Comparison of ENCODE assay signal across 8 cellular contexts in the genomic region with DNA sequence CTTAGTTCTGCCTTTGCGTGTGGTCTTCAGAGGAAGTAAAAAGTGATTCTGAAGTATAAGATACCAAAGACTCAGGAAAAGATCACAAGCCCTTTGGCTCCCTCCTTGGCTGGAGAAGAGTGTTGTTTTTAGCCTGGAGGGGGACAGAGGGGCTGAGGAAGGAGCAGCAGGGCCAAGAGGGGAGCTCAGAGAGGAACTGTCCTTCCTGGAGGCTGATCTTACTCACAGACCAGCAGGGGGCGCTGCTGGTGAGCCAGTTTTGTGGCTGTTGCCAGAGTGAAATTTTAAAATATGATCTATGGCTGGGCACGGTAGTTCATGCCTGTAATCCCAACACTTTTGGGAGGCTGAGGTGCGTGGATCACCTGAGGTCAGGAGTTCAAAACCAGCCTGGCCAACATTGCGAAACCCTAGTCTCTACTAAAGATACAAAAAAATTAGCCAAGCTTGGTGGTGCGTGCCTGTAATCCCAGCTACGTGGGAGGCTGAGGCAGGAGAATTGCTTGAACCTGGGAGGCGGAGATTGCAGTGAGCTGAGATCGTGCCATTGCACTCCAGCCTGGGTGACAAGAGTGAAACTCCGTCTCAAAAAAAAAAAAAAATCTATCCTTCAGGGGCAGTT.
DNase-seq lines count a peak whose midpoint lies in the region; TF ChIP-seq lines count a peak whose summit lies in the region.
"Not testable (repeated sequence)": the region's sequence is repeated elsewhere in the genome, so short reads cannot be mapped to it uniquely, and the experiment has no call there.

No MANE protein-coding gene starts in this region.

- H2AFZ ChIP-seq in neural cell (ENCODE audit: low read depth, low read length) = not testable (repeated sequence)

- not testable (repeated sequence) for H3K79me2 ChIP-seq in neural cell (replicated peaks; ENCODE audit: insufficient read depth, low read length)

- not testable (repeated sequence) for H3K4me2 ChIP-seq in neural cell (ENCODE audit: low read length)

- not testable (repeated sequence) for H3K9me2 ChIP-seq in neural cell (ENCODE audit: insufficient read depth, low read length)

- H3K27ac ChIP-seq in neural cell (ENCODE audit: low read length) = not testable (repeated sequence)

- H3K9me3 ChIP-seq in adipocyte (ENCODE audit: control insufficient read depth, low read length); neural cell (ENCODE audit: low read length): not testable (repeated sequence)

- not testable (repeated sequence) for H3K36me3 ChIP-seq in adipocyte (ENCODE audit: control insufficient read depth, insufficient read depth, low read length, severe bottlenecking); neural cell (ENCODE audit: insufficient read depth, low read length)

- TF ChIP-seq CTCF in HFF-Myc (IDR thresholded peaks at IDR 0.05; ENCODE audit: low read depth, low read length, missing control alignments) (peak; percentile 83), neural cell (IDR thresholded peaks at IDR 0.05; ENCODE audit: poor library complexity, severe bottlenecking) (peak; percentile 65)

- H3K4me1 ChIP-seq in adipocyte (ENCODE audit: control insufficient read depth, insufficient read depth, low read length) = not testable (repeated sequence)

- not testable (repeated sequence) for H3K9ac ChIP-seq in adipocyte (ENCODE audit: low read length); neural cell (ENCODE audit: low read length)

- TF ChIP-seq RAD21 in neural cell (conservative IDR thresholded peaks at IDR 0.05) = peak; percentile 53

- H3F3A ChIP-seq in neural cell (ENCODE audit: insufficient read depth, low read length, poor library complexity, severe bottlenecking) = not testable (repeated sequence)

- not testable (repeated sequence) for H3K27me3 ChIP-seq in adipocyte (replicated peaks; ENCODE audit: control insufficient read depth, insufficient read depth, low read length); neural cell (ENCODE audit: insufficient read depth, low read depth, low read length)

- H4K20me1 ChIP-seq in neural cell (ENCODE audit: insufficient read depth) = not testable (repeated sequence)

- TF ChIP-seq EP300 in neural cell (conservative IDR thresholded peaks at IDR 0.05; ENCODE audit: poor library complexity, severe bottlenecking) = not testable (repeated sequence)

- not testable (repeated sequence) for H3K4me3 ChIP-seq in HFF-Myc (replicated peaks; ENCODE audit: low read depth, low read length); adipocyte (ENCODE audit: low read length); neural cell (ENCODE audit: low read length)

- DNase-seq in COR-L47 (lab: John Stamatoyannopoulos, UW) (peak; percentile 23), NCI-H82 (lab: John Stamatoyannopoulos, UW) (peak; percentile 64), adipocyte (ENCODE audit: low read depth) (peak; percentile 70), germinal center (ENCODE audit: low spot score) (peak; percentile 59)
- not testable (repeated sequence) for DNase-seq in HFF-Myc (ENCODE audit: extremely low read depth, low read depth)
- DNase-seq in activated CD4-positive, CD25-positive, alpha-beta regulatory T cell treated with anti-CD3 and anti-CD28 coated beads, Interleukin-2, amount 50 U/mL, for 16 hours (ENCODE audit: low read depth, low spot score) = peak; percentile 22
- peak; percentile 16 to 72 (median 36) for DNase-seq in stimulated activated naive CD4-positive, alpha-beta T cell (lab: John Stamatoyannopoulos, UW)

TF ChIP-seq in neural cell, 6 proteins besides CTCF, POLR2A, EP300 and RAD21:
- TF ChIP-seq SMC3 (conservative IDR thresholded peaks at IDR 0.05; ENCODE audit: poor library complexity) = peak; percentile 64
